ENCODE assay signal across 8 cellular contexts in genomic region chr3:105366302-105367062, GRCh38. TPM values are rescaled to one million over a fixed set of nuclear protein-coding genes. Genes with fewer than 3 reads are reported as not detected.
DNase-seq lines count a peak whose midpoint lies in the region; ATAC-seq and FAIRE-seq lines count a peak whose summit lies in the region.

Gene ALCAM, plus strand, starts transcription at chr3:105366909.

- intact Hi-C loops in activated T-helper 1 cell treated with anti-CD3 and anti-CD28 coated beads, Interleukin-12 subunit alpha, Interleukin-12 subunit beta, Interleukin-2, Interleukin-4 antibody, amounts not matched to agents 30 ng/mL and 10 ng/mL and 1 ng/mL, durations not matched to agents 14 hours and 24 hours and 36 hours (cut with micrococcal nuclease): loop anchor here (1.0 to 10.0 kb wide), 7 partner anchors 308 to 1871 kb away; no protein-coding TSS in a partner anchor

- no peaks in the 10 kb centered on the region for H3K36me3 Mint-ChIP-seq in activated T-helper 1 cell treated with anti-CD3 and anti-CD28 coated beads, Interleukin-12 subunit alpha, Interleukin-12 subunit beta, Interleukin-2, Interleukin-4 antibody, amounts not matched to agents 30 ng/mL and 10 ng/mL and 1 ng/mL, durations not matched to agents 14 hours and 24 hours and 36 hours (ENCODE audit: low read depth)
- no peaks in the 10 kb centered on the region for H3K36me3 Mint-ChIP-seq in naive B cell
- H3K36me3 Mint-ChIP-seq in stimulated activated naive B cell treated with anti-CD40 and anti-IgM and Interleukin-4, amounts not matched to agents 10 μg/mL and 1 μg/mL and 100 μg/mL, for 72 hours: peaks cover 2 to 9% of the 10 kb centered on the region in 2 donors

- peak; percentile 51 for ATAC-seq in GM21737 (IDR thresholded peaks at IDR 0.05; ENCODE audit: unreplicated experiment)
- peak; percentile 47 to 49 for ATAC-seq in naive B cell (ENCODE audit: low read depth in 2 of 2)
- ATAC-seq in stimulated activated naive B cell treated with anti-CD40 and anti-IgM and Interleukin-4, amounts not matched to agents 10 μg/mL and 1 μg/mL and 100 μg/mL, for 72 hours (replicated peaks): peak; percentile 55 to 60

- peak; percentile 93 for FAIRE-seq in RCC 7860 (lab: Jason Lieb, UNC)

- H3K4me3 Mint-ChIP-seq in activated T-helper 1 cell treated with anti-CD3 and anti-CD28 coated beads, Interleukin-12 subunit alpha, Interleukin-12 subunit beta, Interleukin-2, Interleukin-4 antibody, amounts not matched to agents 30 ng/mL and 10 ng/mL and 1 ng/mL, durations not matched to agents 14 hours and 24 hours and 36 hours: peak within 1 kb of the TSS; percentile 90
- H3K4me3 Mint-ChIP-seq in naive B cell: peak within 1 kb of the TSS; percentile 93 to 100 (median 97)
- peak within 1 kb of the TSS; percentile 95 to 96 for H3K4me3 Mint-ChIP-seq in stimulated activated naive B cell treated with anti-CD40 and anti-IgM and Interleukin-4, amounts not matched to agents 10 μg/mL and 1 μg/mL and 100 μg/mL, for 72 hours

- peak; percentile 100 for DNase-seq in Daoy (ENCODE audit: low read depth)
- peak; percentile 24 for DNase-seq in KG1 (lab: John Stamatoyannopoulos, UW)
- DNase-seq in RCC 7860 (ENCODE audit: low spot score): peak; percentile 99
- peak; percentile 80 for DNase-seq in activated T-helper 1 cell treated with anti-CD3 and anti-CD28 coated beads, Interleukin-12 subunit alpha, Interleukin-12 subunit beta, Interleukin-2, Interleukin-4 antibody, amounts not matched to agents 30 ng/mL and 10 ng/mL and 1 ng/mL, durations not matched to agents 14 hours and 24 hours and 36 hours (ENCODE audit: low spot score)
- DNase-seq in fibroblast of gingiva (ENCODE audit: low read depth): peak; percentile 99
- DNase-seq in naive B cell: peak; percentile 82
- peak; percentile 90 for DNase-seq in stimulated activated naive B cell treated with anti-CD40 and anti-IgM and Interleukin-4, amounts not matched to agents 10 μg/mL and 1 μg/mL and 100 μg/mL, for 72 hours

- H3K4me1 Mint-ChIP-seq in activated T-helper 1 cell treated with anti-CD3 and anti-CD28 coated beads, Interleukin-12 subunit alpha, Interleukin-12 subunit beta, Interleukin-2, Interleukin-4 antibody, amounts not matched to agents 30 ng/mL and 10 ng/mL and 1 ng/mL, durations not matched to agents 14 hours and 24 hours and 36 hours (ENCODE audit: low read depth): peaks cover 43% of the 10 kb centered on the region
- H3K4me1 Mint-ChIP-seq in naive B cell: peaks cover 25 to 45% (median 29%) of the 10 kb centered on the region in 3 donors
- peaks cover 17 to 47% of the 10 kb centered on the region in 2 donors for H3K4me1 Mint-ChIP-seq in stimulated activated naive B cell treated with anti-CD40 and anti-IgM and Interleukin-4, amounts not matched to agents 10 μg/mL and 1 μg/mL and 100 μg/mL, for 72 hours

- H3K27ac Mint-ChIP-seq in activated T-helper 1 cell treated with anti-CD3 and anti-CD28 coated beads, Interleukin-12 subunit alpha, Interleukin-12 subunit beta, Interleukin-2, Interleukin-4 antibody, amounts not matched to agents 30 ng/mL and 10 ng/mL and 1 ng/mL, durations not matched to agents 14 hours and 24 hours and 36 hours: peak within 1 kb of the TSS; percentile 98
- peak within 1 kb of the TSS; percentile 99 to 100 (median 100) for H3K27ac Mint-ChIP-seq in naive B cell
- peak within 1 kb of the TSS; percentile 100 for H3K27ac Mint-ChIP-seq in stimulated activated naive B cell treated with anti-CD40 and anti-IgM and Interleukin-4, amounts not matched to agents 10 μg/mL and 1 μg/mL and 100 μg/mL, for 72 hours

- H3K9me3 Mint-ChIP-seq in activated T-helper 1 cell treated with anti-CD3 and anti-CD28 coated beads, Interleukin-12 subunit alpha, Interleukin-12 subunit beta, Interleukin-2, Interleukin-4 antibody, amounts not matched to agents 30 ng/mL and 10 ng/mL and 1 ng/mL, durations not matched to agents 14 hours and 24 hours and 36 hours: no peaks in the 10 kb centered on the region
- no peaks in the 10 kb centered on the region for H3K9me3 Mint-ChIP-seq in naive B cell
- H3K9me3 Mint-ChIP-seq in stimulated activated naive B cell treated with anti-CD40 and anti-IgM and Interleukin-4, amounts not matched to agents 10 μg/mL and 1 μg/mL and 100 μg/mL, for 72 hours: no peaks in the 10 kb centered on the region

- H3K27me3 Mint-ChIP-seq in activated T-helper 1 cell treated with anti-CD3 and anti-CD28 coated beads, Interleukin-12 subunit alpha, Interleukin-12 subunit beta, Interleukin-2, Interleukin-4 antibody, amounts not matched to agents 30 ng/mL and 10 ng/mL and 1 ng/mL, durations not matched to agents 14 hours and 24 hours and 36 hours (ENCODE audit: insufficient read depth): peaks cover 22% of the 10 kb centered on the region
- H3K27me3 Mint-ChIP-seq in naive B cell: peaks cover 8 to 14% (median 10%) of the 10 kb centered on the region in 3 donors
- no peaks in the 10 kb centered on the region for H3K27me3 Mint-ChIP-seq in stimulated activated naive B cell treated with anti-CD40 and anti-IgM and Interleukin-4, amounts not matched to agents 10 μg/mL and 1 μg/mL and 100 μg/mL, for 72 hours

RNA-seq across cellular contexts. Expression of gene ALCAM, which starts in this region (rescaled TPM):
- total RNA-seq in Daoy (2014; rRNA removed; shearing (Covaris generic)): 94.2 and 102 TPM in 2 replicates
- total RNA-seq in activated T-helper 1 cell treated with anti-CD3 and anti-CD28 coated beads, Interleukin-12 subunit alpha, Interleukin-12 subunit beta, Interleukin-2, Interleukin-4 antibody, amounts not matched to agents 30 ng/mL and 10 ng/mL and 1 ng/mL, durations not matched to agents 14 hours and 24 hours and 36 hours: 24.9 and 25.2 TPM in 2 replicates
- polyA plus RNA-seq in naive B cell (ENCODE audit: low read depth in 6 of 6): 10 to 100 TPM; 14.1 to 22.5 (median 18.1) TPM

Comparison
In these comparisons a context has a peak if more than half of its experiments do, and no peak if none do; other contexts are left out.
1. Peak in every context shown above with its lines: DNase-seq and ATAC-seq.
2. DNase-seq: peak in every context shown above with its lines; median percentile 100 in Daoy; 99 in RCC 7860; 99 in fibroblast of gingiva; 90 in stimulated activated naive B cell treated with anti-CD40 and anti-IgM and Interleukin-4, amounts not matched to agents 10 μg/mL and 1 μg/mL and 100 μg/mL, for 72 hours; 82 in naive B cell; 80 in activated T-helper 1 cell treated with anti-CD3 and anti-CD28 coated beads, Interleukin-12 subunit alpha, Interleukin-12 subunit beta, Interleukin-2, Interleukin-4 antibody, amounts not matched to agents 30 ng/mL and 10 ng/mL and 1 ng/mL, durations not matched to agents 14 hours and 24 hours and 36 hours; 24 in KG1.